Comparison of ENCODE assay signal across 8 cellular contexts in genomic region chr17:38729886-38730525, GRCh38. TPM values are rescaled to one million over a fixed set of nuclear protein-coding genes. Genes with fewer than 3 reads are reported as not detected.
A peak's percentile ranks its signal among the peaks of the same experiment; 100 is the strongest.
DNase-seq lines count a peak whose midpoint lies in the region; ATAC-seq and TF ChIP-seq lines count a peak whose summit lies in the region.

Gene CISD3 (plus strand): TSS chr17:38730341. CDS start chr17:38730359, 18 bp downstream.

- H3K4me2 ChIP-seq in MM.1S (ENCODE audit: low read depth, low read length), result peak within 1 kb of the TSS; percentile 87

- H4K20me1 ChIP-seq in MM.1S (ENCODE audit: insufficient read depth, low read length), result no peaks in the 10 kb centered on the region

- peak in 2 of 4 donors; percentile 26 to 55 for TF ChIP-seq POLR2A in upper lobe of left lung (IDR thresholded peaks at IDR 0.05)

- H3K79me2 ChIP-seq in MM.1S (ENCODE audit: low read length), result peaks cover 14% of the 10 kb centered on the region

- H2AFZ ChIP-seq in MM.1S (ENCODE audit: low read length), result peak within 1 kb of the TSS; percentile 86

- peaks cover 6% of the 10 kb centered on the region for H3K4me1 Mint-ChIP-seq in progenitor cell of endocrine pancreas (ENCODE audit: low read depth)

- no peaks in the 10 kb centered on the region for H3K9me2 ChIP-seq in MM.1S (replicated peaks; ENCODE audit: insufficient read depth, low read length)

- peaks cover 10% of the 10 kb centered on the region for H3K27me3 ChIP-seq in H7 (ENCODE audit: control insufficient read depth, insufficient read depth, low read length)
- H3K27me3 ChIP-seq in MM.1S (replicated peaks; ENCODE audit: insufficient read depth, low read length), result no peaks in the 10 kb centered on the region
- no peaks in the 10 kb centered on the region for H3K27me3 ChIP-seq in heart right ventricle
- H3K27me3 ChIP-seq in upper lobe of left lung, result no peaks in the 10 kb centered on the region

- intact Hi-C loops in heart right ventricle (cut with DNase I), result loop anchor here in 8 of 10 donors (1.0 to 10.0 kb wide), 10 partner anchors 17 to 175 kb away; partner anchors contain the start of genes PSMB3 (in 2 of the 8), MLLT6 (in 1 of the 8) and PCGF2 (in 1 of the 8)

- H3K36me3 ChIP-seq in H7 (replicated peaks; ENCODE audit: control insufficient read depth, insufficient read depth, low read length) (peaks cover 5% of the 10 kb centered on the region), MM.1S (replicated peaks; ENCODE audit: insufficient read depth, low read length) (no peaks in the 10 kb centered on the region), heart right ventricle (peaks cover 0 to 47% (median 0%) of the 10 kb centered on the region in 9 donors), upper lobe of left lung (peaks cover 2 to 29% (median 17%) of the 10 kb centered on the region in 4 donors)

- H3K4me3 Mint-ChIP-seq in progenitor cell of endocrine pancreas (ENCODE audit: low read depth), result peak within 1 kb of the TSS; percentile 91

- WGBS in heart right ventricle, 2 donors, result 0 to 1% methylated on average over 43 to 91 of the region's 92 CpGs
- 0 to 1% methylated on average over 12 to 35 of the region's 92 CpGs for WGBS in upper lobe of left lung, 2 donors

- H3K27ac ChIP-seq in MM.1S (ENCODE audit: low read length) (0 out of 2 replicates have a peak within 1 kb of the TSS, but pooled peaks have one; percentile 10), heart right ventricle (peak within 1 kb of the TSS; percentile 65 to 97 (median 93)), upper lobe of left lung (peak within 1 kb of the TSS; percentile 86 to 91 (median 90))

- H3K4me1 ChIP-seq in MM.1S (ENCODE audit: low read length), result 0 out of 2 replicates have a peak, but pooled peaks cover 4% of the 10 kb centered on the region
- peaks cover 11 to 65% (median 45%) of the 10 kb centered on the region in 9 donors for H3K4me1 ChIP-seq in heart right ventricle
- peaks cover 28 to 66% (median 47%) of the 10 kb centered on the region in 4 donors for H3K4me1 ChIP-seq in upper lobe of left lung

- peak; percentile 69 for DNase-seq in G401 (ENCODE audit: low spot score)
- peak; percentile 97 for DNase-seq in H7
- peak; percentile 94 for DNase-seq in MM.1S
- DNase-seq in SW480 (ENCODE audit: low spot score), result peak; percentile 85
- DNase-seq in activated naive CD8-positive, alpha-beta T cell treated with anti-CD3 and anti-CD28 coated beads, Interleukin-2, amount 50 U/mL, for 16 hours (ENCODE audit: low read depth, low spot score), result peak; percentile 66
- DNase-seq in heart right ventricle, result peak; percentile 84 to 91
- peak; percentile 75 for DNase-seq in progenitor cell of endocrine pancreas (ENCODE audit: low spot score, unreplicated experiment)
- DNase-seq in upper lobe of left lung, result peak; percentile 90 to 98

- no peaks in the 10 kb centered on the region for H3K9me3 ChIP-seq in MM.1S (replicated peaks; ENCODE audit: insufficient read depth, low read length)
- no peaks in the 10 kb centered on the region for H3K9me3 ChIP-seq in heart right ventricle
- no peaks in the 10 kb centered on the region for H3K9me3 ChIP-seq in upper lobe of left lung

- TF ChIP-seq EP300 in upper lobe of left lung (IDR thresholded peaks at IDR 0.05), result no peak

- H3K36me3 Mint-ChIP-seq in progenitor cell of endocrine pancreas (ENCODE audit: insufficient read depth), result peaks cover 7% of the 10 kb centered on the region

- H3F3A ChIP-seq in MM.1S (ENCODE audit: insufficient read depth, low read length), result peaks cover 19% of the 10 kb centered on the region

- H3K27me3 Mint-ChIP-seq in progenitor cell of endocrine pancreas, result no peaks in the 10 kb centered on the region

- ATAC-seq in heart right ventricle, result peak; percentile 75 to 95 (median 84)
- ATAC-seq in upper lobe of left lung (ENCODE audit: low FRiP score in 2 of 2), result peak; percentile 89 to 96

- H3K9ac ChIP-seq in MM.1S (ENCODE audit: low read length), result peak within 1 kb of the TSS; percentile 68

- in situ Hi-C loops in G401 (cut with HindIII; ENCODE audit: low sequenced_read_pairs), result no loop called here

- H3K9me3 Mint-ChIP-seq in progenitor cell of endocrine pancreas (ENCODE audit: low read depth), result no peaks in the 10 kb centered on the region

- peak within 1 kb of the TSS; percentile 75 for H3K4me3 ChIP-seq in H7 (ENCODE audit: insufficient read depth, low read depth, low read length)
- peak within 1 kb of the TSS; percentile 82 for H3K4me3 ChIP-seq in MM.1S (ENCODE audit: low read length)
- peak within 1 kb of the TSS; percentile 51 to 88 (median 73) for H3K4me3 ChIP-seq in heart right ventricle
- H3K4me3 ChIP-seq in upper lobe of left lung, result peak within 1 kb of the TSS; percentile 62 to 92 (median 83)

- peak within 1 kb of the TSS; percentile 86 for H3K27ac Mint-ChIP-seq in progenitor cell of endocrine pancreas

- peak; percentile 44 for TF ChIP-seq CTCF in MM.1S (IDR thresholded peaks at IDR 0.05; ENCODE audit: low read length)
- TF ChIP-seq CTCF in heart right ventricle (IDR thresholded peaks at IDR 0.05), result peak; percentile 52 to 92 (median 76)
- TF ChIP-seq CTCF in progenitor cell of endocrine pancreas (IDR thresholded peaks at IDR 0.05; ENCODE audit: unreplicated experiment), result peak; percentile 82
- peak; percentile 95 to 99 (median 99) for TF ChIP-seq CTCF in upper lobe of left lung (IDR thresholded peaks at IDR 0.05)

RNA-seq across cellular contexts. Expression of gene CISD3, which starts in this region (rescaled TPM):
- total RNA-seq in G401 (2014; rRNA removed; shearing (Covaris generic)), result 7.5 and 7.9 TPM in 2 replicates
- 2.9 TPM in 2 replicates for total RNA-seq in H7 (2014; rRNA removed; shearing (Covaris generic))
- total RNA-seq in heart right ventricle (10 to 100 TPM; 58.1 to 84.1 (median 69.4) TPM), progenitor cell of endocrine pancreas (5.1 and 5.9 TPM in 2 replicates), upper lobe of left lung (10 to 100 TPM in 4 of 6 donors, 1 to 10 TPM in 2; 6.3 to 49.7 (median 15.9) TPM)
- 10 to 100 TPM; 50.5 to 83.6 TPM for polyA plus RNA-seq in heart right ventricle

Comparison
In these comparisons a context has a peak if more than half of its experiments do, and no peak if none do; other contexts are left out.
1. Peak in every context shown above with its lines: DNase-seq, ATAC-seq, H3K4me3 ChIP-seq and H3K27ac ChIP-seq.
2. H3K27ac ChIP-seq: peak in every context shown above with its lines; median percentile 93 in heart right ventricle; 90 in upper lobe of left lung; 10 in MM.1S.
3. CTCF ChIP-seq: peak in every context shown above with its lines; median percentile 99 in upper lobe of left lung; 82 in progenitor cell of endocrine pancreas; 76 in heart right ventricle; 44 in MM.1S.